Comparison of ENCODE assay signal across 20 cellular contexts in the genomic region with DNA sequence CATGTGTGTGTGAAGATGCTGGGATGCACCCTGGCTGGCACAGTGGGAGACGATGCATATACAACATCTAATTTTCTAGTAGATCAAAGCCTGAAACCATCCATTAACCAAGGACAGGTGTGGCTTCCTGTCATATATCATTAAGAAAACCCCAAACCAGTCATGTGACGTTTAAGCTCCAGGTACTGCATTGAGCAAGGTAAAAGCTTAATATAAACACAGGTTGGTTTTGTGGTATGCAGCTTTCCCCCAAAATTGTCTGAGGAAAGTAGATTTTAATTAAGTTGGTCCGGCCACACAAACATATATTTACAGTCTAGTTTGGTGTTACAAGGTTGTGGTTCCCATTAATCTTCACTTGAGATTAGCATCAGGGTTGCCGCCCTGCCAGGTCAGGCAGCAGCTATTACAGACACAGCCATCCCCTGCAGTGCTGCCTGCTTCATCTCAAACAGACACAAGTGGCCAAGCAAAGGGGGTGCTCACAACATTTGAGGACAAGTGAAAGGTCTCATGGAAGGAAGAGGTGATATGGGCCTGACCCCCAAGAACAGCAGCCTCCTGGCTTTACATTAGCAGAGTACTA. TPM values are rescaled to one million over a fixed set of nuclear protein-coding genes. Genes with fewer than 3 reads are reported as not detected.
DNase-seq lines count a peak whose midpoint lies in the region; ATAC-seq, FAIRE-seq and TF ChIP-seq lines count a peak whose summit lies in the region.
"Had no signal": no experiment of that assay in that cellular context is flagged by ENCODE, and none has a peak within 500 bp of the region (broad histone marks: within the 10 kb centered on the region; RNA-seq: fewer than 3 reads in every experiment).

No MANE protein-coding gene starts in this region.

- FAIRE-seq in K562 (lab: Jason Lieb, UNC) = no peak
- FAIRE-seq: A549, HTR-8/SVneo, RCC 7860 had no signal

- 0% methylated on average over 4 of the region's 4 CpGs for WGBS in K562 (ENCODE audit: insufficient coverage, low coverage, missing lambda C conversion rate)

- no peaks in the 10 kb centered on the region for H3K79me2 ChIP-seq in K562 (ENCODE audit: control insufficient read depth, insufficient read depth, low read length)

- no peak overlapping the region for H3K4me3 Mint-ChIP-seq in stimulated activated effector memory CD8-positive, alpha-beta T cell treated with anti-CD3 and anti-CD28 coated beads, Interleukin-12 subunit alpha, Interleukin-12 subunit beta, amount 100 ng/mL, for 72 hours
- H3K4me3 Mint-ChIP-seq in WTC11 = no peak overlapping the region
- H3K4me3 Mint-ChIP-seq: activated naive CD4-positive, alpha-beta T cell treated with anti-CD3 and anti-CD28 coated beads, Interleukin-2, amount 10 ng/mL, durations not matched to agents 7 days and 5 days; GM23338; T-helper 1 cell treated with Interleukin-12 subunit alpha and Interleukin-12 subunit beta and Interleukin-4 antibody, amounts not matched to agents 30 μg/mL and 1 μg/mL, for 36 hours had no signal

- no peaks in the 10 kb centered on the region for H3K9me3 Mint-ChIP-seq in stimulated activated effector memory CD8-positive, alpha-beta T cell treated with anti-CD3 and anti-CD28 coated beads, Interleukin-12 subunit alpha, Interleukin-12 subunit beta, amount 100 ng/mL, for 72 hours
- H3K9me3 Mint-ChIP-seq in WTC11 = no peaks in the 10 kb centered on the region
- H3K9me3 Mint-ChIP-seq: activated naive CD4-positive, alpha-beta T cell treated with anti-CD3 and anti-CD28 coated beads, Interleukin-2, amount 10 ng/mL, durations not matched to agents 7 days and 5 days; GM23338; T-helper 1 cell treated with Interleukin-12 subunit alpha and Interleukin-12 subunit beta and Interleukin-4 antibody, amounts not matched to agents 30 μg/mL and 1 μg/mL, for 36 hours had no signal

- peak; percentile 25 for DNase-seq in NCI-H345 (lab: John Stamatoyannopoulos, UW)
- DNase-seq in NCI-H345 treated with DMSO at 0.1 percent for 48 hours (lab: John Stamatoyannopoulos, UW; ENCODE audit: unreplicated experiment) = no peak
- DNase-seq in NCI-H2081 treated with DMSO at 0.1 percent for 48 hours (lab: John Stamatoyannopoulos, UW) = peak; percentile 32
- no peak for DNase-seq in K562 (ENCODE audit: extremely low read depth in 1 of 4, low spot score in 3 of 4)
- DNase-seq in stimulated activated effector memory CD8-positive, alpha-beta T cell treated with anti-CD3 and anti-CD28 coated beads, Interleukin-12 subunit alpha, Interleukin-12 subunit beta, amount 100 ng/mL, for 72 hours (ENCODE audit: low spot score in 2 of 2) = no peak
- DNase-seq in activated T-cell treated with anti-CD3 and anti-CD28 coated beads, Interleukin-2, amount 50 U/mL, for 48 hours = no peak
- DNase-seq in WTC11 (ENCODE audit: low spot score) = no peak
- DNase-seq: activated CD4-positive, alpha-beta T cell treated with anti-CD3 and anti-CD28 coated beads for 1 hour; activated naive CD4-positive, alpha-beta T cell treated with anti-CD3 and anti-CD28 coated beads, Interleukin-2, amount 10 ng/mL, durations not matched to agents 7 days and 5 days; brain microvascular endothelial cell; kidney glomerular epithelial cell; NCI-H446 treated with DMSO at 0.1 percent for 48 hours; stimulated activated CD4-positive, alpha-beta T cell treated with anti-CD3 and anti-CD28 coated beads, Interleukin-4, amount 100 ng/mL, for 4 hours; thyroid gland had no signal

- H3K9ac ChIP-seq in K562 (ENCODE audit: insufficient read depth in 1 of 2, low read depth in 2 of 2, low read length in 2 of 2) = no peak overlapping the region

- H3K4me1 Mint-ChIP-seq in stimulated activated effector memory CD8-positive, alpha-beta T cell treated with anti-CD3 and anti-CD28 coated beads, Interleukin-12 subunit alpha, Interleukin-12 subunit beta, amount 100 ng/mL, for 72 hours = peaks cover 16% of the 10 kb centered on the region
- no peaks in the 10 kb centered on the region for H3K4me1 Mint-ChIP-seq in WTC11
- H3K4me1 Mint-ChIP-seq: GM23338 had no signal

- no peak for TF ChIP-seq CTCF in K562 (IDR thresholded peaks at IDR 0.05 in 2 of 3, conservative IDR thresholded peaks at IDR 0.05 in 1 of 3; ENCODE audit: insufficient read depth in 2 of 3, low read depth in 1 of 3, low read length in 3 of 3)
- no peak for TF ChIP-seq CTCF in WTC11 (IDR thresholded peaks at IDR 0.05)

- no peak overlapping the region for H3K4me2 ChIP-seq in K562 (ENCODE audit: insufficient read depth, low read length)
- H3K4me2 ChIP-seq: A549, GM23338 had no signal

- no peaks in the 10 kb centered on the region for H3K9me1 ChIP-seq in K562 (ENCODE audit: control insufficient read depth, insufficient read depth, low read length)

- H3K36me3 ChIP-seq in K562 (ENCODE audit: control insufficient read depth, insufficient read depth, low read length) = no peaks in the 10 kb centered on the region
- H3K36me3 ChIP-seq: brain microvascular endothelial cell had no signal

- no peak for TF ChIP-seq RAD21 in K562 (CRISPR knock-in tag; conservative IDR thresholded peaks at IDR 0.05 in 1 of 2, IDR thresholded peaks at IDR 0.05 in 1 of 2)

- H3K36me3 Mint-ChIP-seq in stimulated activated effector memory CD8-positive, alpha-beta T cell treated with anti-CD3 and anti-CD28 coated beads, Interleukin-12 subunit alpha, Interleukin-12 subunit beta, amount 100 ng/mL, for 72 hours = no peaks in the 10 kb centered on the region
- no peaks in the 10 kb centered on the region for H3K36me3 Mint-ChIP-seq in WTC11
- H3K36me3 Mint-ChIP-seq: activated naive CD4-positive, alpha-beta T cell treated with anti-CD3 and anti-CD28 coated beads, Interleukin-2, amount 10 ng/mL, durations not matched to agents 7 days and 5 days had no signal

- intact Hi-C loops in K562 (cut with micrococcal nuclease) = no loop called here

- TF ChIP-seq EP300 in K562 (IDR thresholded peaks at IDR 0.05; ENCODE audit: low read length) = no peak

- H3K27ac ChIP-seq in K562 (ENCODE audit: extremely low read depth, low read depth, low read length) = no peak overlapping the region
- H3K27ac ChIP-seq: A549, brain microvascular endothelial cell, thyroid gland had no signal

- H3K27me3 ChIP-seq in K562 (ENCODE audit: control insufficient read depth in 2 of 2, insufficient read depth in 2 of 2, low read length in 2 of 2) = peaks cover 8 to 17% of the 10 kb centered on the region in 2 experiments
- H3K27me3 ChIP-seq: brain microvascular endothelial cell, thyroid gland had no signal

- no peak overlapping the region for H3K4me3 ChIP-seq in K562
- H3K4me3 ChIP-seq: A549, GM23338, thyroid gland had no signal

- BruUV-seq in K562 (replicated peaks; lab: Mats Ljungman, UMichigan) = no TSS peak

- CTCF ChIA-PET in K562 (lab: Yijun Ruan, JAX; ENCODE audit: low intra/inter-chr PET ratio) (no interaction called here), WTC11 (lab: Charles Lee) (no interaction called here)

- in situ Hi-C loops in K562 (cut with MboI) = no loop called here

- H3K27me3 Mint-ChIP-seq in WTC11 (ENCODE audit: low read depth) = no peaks in the 10 kb centered on the region
- H3K27me3 Mint-ChIP-seq: activated naive CD4-positive, alpha-beta T cell treated with anti-CD3 and anti-CD28 coated beads, Interleukin-2, amount 10 ng/mL, durations not matched to agents 7 days and 5 days had no signal

- TF ChIP-seq POLR2A in K562 (conservative IDR thresholded peaks at IDR 0.05) = no peak

- ATAC-seq in K562 = no peak
- no peak for ATAC-seq in stimulated activated effector memory CD8-positive, alpha-beta T cell treated with anti-CD3 and anti-CD28 coated beads, Interleukin-12 subunit alpha, Interleukin-12 subunit beta, amount 100 ng/mL, for 72 hours
- no peak for ATAC-seq in HG03159 (IDR thresholded peaks at IDR 0.05; ENCODE audit: unreplicated experiment)
- no peak for ATAC-seq in WTC11
- ATAC-seq: A549, GM23338 had no signal

- H3K27ac Mint-ChIP-seq in stimulated activated effector memory CD8-positive, alpha-beta T cell treated with anti-CD3 and anti-CD28 coated beads, Interleukin-12 subunit alpha, Interleukin-12 subunit beta, amount 100 ng/mL, for 72 hours = peak overlapping the region; percentile 23
- H3K27ac Mint-ChIP-seq in WTC11 = no peak overlapping the region
- H3K27ac Mint-ChIP-seq: activated naive CD4-positive, alpha-beta T cell treated with anti-CD3 and anti-CD28 coated beads, Interleukin-2, amount 10 ng/mL, durations not matched to agents 7 days and 5 days; GM23338; T-helper 1 cell treated with Interleukin-12 subunit alpha and Interleukin-12 subunit beta and Interleukin-4 antibody, amounts not matched to agents 30 μg/mL and 1 μg/mL, for 36 hours had no signal

- no peaks in the 10 kb centered on the region for H3K4me1 ChIP-seq in K562 (replicated peaks in 1 of 2; ENCODE audit: control insufficient read depth in 2 of 2, insufficient read depth in 2 of 2, low read length in 2 of 2)

- no peak overlapping the region for H2AFZ ChIP-seq in K562 (ENCODE audit: low read depth, low read length)
- H2AFZ ChIP-seq: GM23338 had no signal

- H4K20me1 ChIP-seq in K562 (replicated peaks; ENCODE audit: control insufficient read depth, insufficient read depth, low read length) = no peaks in the 10 kb centered on the region

- POLR2A ChIA-PET in K562 (lab: Yijun Ruan, JAX) (interaction anchor here (0.6 to 0.7 kb wide), 2 partner anchors 17 to 53 kb away, joined by 3 read pairs; no protein-coding TSS in a partner anchor), WTC11 (lab: Charles Lee) (no interaction called here)

- H3K9me3 ChIP-seq in K562 (replicated peaks; ENCODE audit: control insufficient read depth, insufficient read depth, low read depth, low read length) = no peaks in the 10 kb centered on the region
- H3K9me3 ChIP-seq: A549, thyroid gland had no signal

TF ChIP-seq in K562, 482 proteins besides CTCF, POLR2A, EP300 and RAD21 (continues in another document):
- TF ChIP-seq ZBTB17 (CRISPR knock-in tag; IDR thresholded peaks at IDR 0.05) = no peak

RNA-seq across cellular contexts. Expression of a gene that starts 48.6 kb away (rescaled TPM):
- 12.7 and 16.9 TPM in 2 replicates for total RNA-seq in K562 (2011; cell fraction: chromatin; rRNA removed; ENCODE audit: low replicate concordance)
- total RNA-seq in K562 (2011; cell fraction: nucleolus; rRNA removed) = 18.7 and 25.7 TPM in 2 replicates
- total RNA-seq in K562 (2011; cell fraction: nucleoplasm; rRNA removed) = 22.6 and 27.2 TPM in 2 replicates
- 46.9 and 51.4 TPM in 2 replicates for total RNA-seq in K562 (2014; rRNA removed)
- total RNA-seq in K562 (2014; rRNA removed; fragmentation: Illumina TruSeq; extraction: Trizol) = 84.6 and 88.1 TPM in 2 replicates
- total RNA-seq in K562 (2015; rRNA removed; fragmentation: Illumina TruSeq; extraction: Trizol) = 68.3 TPM in 2 replicates
- 67.0 and 69.8 TPM in 2 replicates for total RNA-seq in K562 (2021)
- 69.5 and 105 TPM in 2 replicates for polyA plus RNA-seq in K562 (2011; rRNA removed)
- 37.7 and 43.1 TPM in 2 replicates for polyA plus RNA-seq in K562 (2011; cell fraction: cytosol; rRNA removed)
- 14.4 and 22.0 TPM in 2 replicates for polyA plus RNA-seq in K562 (2011; cell fraction: nucleus; rRNA removed)
- 48.1 and 77.9 TPM in 2 replicates for polyA plus RNA-seq in K562 (2012)
- polyA plus RNA-seq in K562 (2014; fragmentation: Illumina TruSeq; extraction: Trizol) = 68.2 and 69.3 TPM in 2 replicates
- polyA plus RNA-seq in K562 (2014; fragmentation: Nextera tagmentation; extraction: Ambion mirVana) = 100 to 1,000 TPM; 341 to 361 TPM
- polyA plus RNA-seq in K562 (2014; rRNA removed) = 86.5 and 104 TPM in 2 replicates
- polyA minus RNA-seq in K562 (2011; rRNA and poly(A)+ RNA removed) = 40.5 and 43.6 TPM in 2 replicates
- 12.6 and 14.0 TPM in 2 replicates for polyA minus RNA-seq in K562 (2011; cell fraction: cytosol; rRNA and poly(A)+ RNA removed)
- 18.7 and 19.9 TPM in 2 replicates for polyA minus RNA-seq in K562 (2011; cell fraction: nucleus; rRNA and poly(A)+ RNA removed)
- total RNA-seq in WTC11 (2021) = 28.9 to 34.0 TPM (median 30.6 TPM) in 3 replicates

Comparison
In these comparisons a context has a peak if more than half of its experiments do, and no peak if none do; other contexts are left out.
1. DNase-seq: peak in NCI-H345 (single experiment) and NCI-H2081 treated with DMSO at 0.1 percent for 48 hours (single experiment); none in NCI-H345 treated with DMSO at 0.1 percent for 48 hours (single experiment), K562 (0 of 4), stimulated activated effector memory CD8-positive, alpha-beta T cell treated with anti-CD3 and anti-CD28 coated beads, Interleukin-12 subunit alpha, Interleukin-12 subunit beta, amount 100 ng/mL, for 72 hours (0 of 2), activated T-cell treated with anti-CD3 and anti-CD28 coated beads, Interleukin-2, amount 50 U/mL, for 48 hours (0 of 2) and WTC11 (single experiment).